ENCODE assay signal across 11 cellular contexts in genomic region chr4:95439896-95440295, GRCh38.
"Had no signal": no experiment of that assay in that cellular context is flagged by ENCODE, and none has a peak within 500 bp of the region (broad histone marks: within the 10 kb centered on the region; RNA-seq: fewer than 3 reads in every experiment).

No MANE protein-coding gene starts in this region.

- H3K9me3 Mint-ChIP-seq: activated T-helper 17 cell treated with anti-CD3 and anti-CD28 coated beads, Interleukin-2, amount 50 U/mL, for 72 hours; natural killer cell treated with Interleukin-12 subunit alpha and Interleukin-12 subunit beta and Interleukin-15 and Interleukin-18, amount 100 ng/mL, for 72 hours; stimulated activated naive CD8-positive, alpha-beta T cell treated with anti-CD3 and anti-CD28 coated beads, Interleukin-15, amount 100 ng/mL, for 72 hours had no signal

- ATAC-seq: activated T-helper 17 cell treated with anti-CD3 and anti-CD28 coated beads, Interleukin-2, amount 50 U/mL, for 72 hours; esophagus mucosa; natural killer cell treated with Interleukin-12 subunit alpha and Interleukin-12 subunit beta and Interleukin-15 and Interleukin-18, amount 100 ng/mL, for 72 hours; stimulated activated naive CD8-positive, alpha-beta T cell treated with anti-CD3 and anti-CD28 coated beads, Interleukin-15, amount 100 ng/mL, for 72 hours had no signal

- H3K4me3 ChIP-seq: sigmoid colon, thyroid gland, vagina had no signal

- H3K4me1 Mint-ChIP-seq: activated T-helper 17 cell treated with anti-CD3 and anti-CD28 coated beads, Interleukin-2, amount 50 U/mL, for 72 hours; stimulated activated naive CD8-positive, alpha-beta T cell treated with anti-CD3 and anti-CD28 coated beads, Interleukin-15, amount 100 ng/mL, for 72 hours had no signal

- H3K4me1 ChIP-seq: sigmoid colon, vagina had no signal

- DNase-seq: activated CD4-positive, CD25-positive, alpha-beta regulatory T cell treated with anti-CD3 and anti-CD28 coated beads, Interleukin-2, amount 50 U/mL, for 72 hours; activated naive CD4-positive, alpha-beta T cell treated with Interleukin-2 at 50 U/mL for 16 hours; kidney; sigmoid colon; stimulated activated CD4-positive, alpha-beta T cell treated with anti-CD3 and anti-CD28 coated beads, Interleukin-1b, Interleukin-23, amount 100 ng/mL, for 48 hours; stimulated activated naive CD8-positive, alpha-beta T cell treated with anti-CD3 and anti-CD28 coated beads, Interleukin-15, amount 100 ng/mL, for 72 hours; thyroid gland had no signal

- H3K27me3 Mint-ChIP-seq: activated T-helper 17 cell treated with anti-CD3 and anti-CD28 coated beads, Interleukin-2, amount 50 U/mL, for 72 hours; natural killer cell treated with Interleukin-12 subunit alpha and Interleukin-12 subunit beta and Interleukin-15 and Interleukin-18, amount 100 ng/mL, for 72 hours; stimulated activated naive CD8-positive, alpha-beta T cell treated with anti-CD3 and anti-CD28 coated beads, Interleukin-15, amount 100 ng/mL, for 72 hours had no signal

- H3K36me3 ChIP-seq: sigmoid colon, thyroid gland, vagina had no signal

- H3K4me3 Mint-ChIP-seq: activated T-helper 17 cell treated with anti-CD3 and anti-CD28 coated beads, Interleukin-2, amount 50 U/mL, for 72 hours; natural killer cell treated with Interleukin-12 subunit alpha and Interleukin-12 subunit beta and Interleukin-15 and Interleukin-18, amount 100 ng/mL, for 72 hours; stimulated activated naive CD8-positive, alpha-beta T cell treated with anti-CD3 and anti-CD28 coated beads, Interleukin-15, amount 100 ng/mL, for 72 hours had no signal

- H3K9me3 ChIP-seq: sigmoid colon, thyroid gland, vagina had no signal

- H3K27me3 ChIP-seq: sigmoid colon, thyroid gland, vagina had no signal

- H3K27ac Mint-ChIP-seq: activated T-helper 17 cell treated with anti-CD3 and anti-CD28 coated beads, Interleukin-2, amount 50 U/mL, for 72 hours; natural killer cell treated with Interleukin-12 subunit alpha and Interleukin-12 subunit beta and Interleukin-15 and Interleukin-18, amount 100 ng/mL, for 72 hours; stimulated activated naive CD8-positive, alpha-beta T cell treated with anti-CD3 and anti-CD28 coated beads, Interleukin-15, amount 100 ng/mL, for 72 hours had no signal

- H3K27ac ChIP-seq: sigmoid colon, vagina had no signal

- H3K36me3 Mint-ChIP-seq: natural killer cell treated with Interleukin-12 subunit alpha and Interleukin-12 subunit beta and Interleukin-15 and Interleukin-18, amount 100 ng/mL, for 72 hours had no signal
